1 cellular context compared by ENCODE assay signal in the genomic region with DNA sequence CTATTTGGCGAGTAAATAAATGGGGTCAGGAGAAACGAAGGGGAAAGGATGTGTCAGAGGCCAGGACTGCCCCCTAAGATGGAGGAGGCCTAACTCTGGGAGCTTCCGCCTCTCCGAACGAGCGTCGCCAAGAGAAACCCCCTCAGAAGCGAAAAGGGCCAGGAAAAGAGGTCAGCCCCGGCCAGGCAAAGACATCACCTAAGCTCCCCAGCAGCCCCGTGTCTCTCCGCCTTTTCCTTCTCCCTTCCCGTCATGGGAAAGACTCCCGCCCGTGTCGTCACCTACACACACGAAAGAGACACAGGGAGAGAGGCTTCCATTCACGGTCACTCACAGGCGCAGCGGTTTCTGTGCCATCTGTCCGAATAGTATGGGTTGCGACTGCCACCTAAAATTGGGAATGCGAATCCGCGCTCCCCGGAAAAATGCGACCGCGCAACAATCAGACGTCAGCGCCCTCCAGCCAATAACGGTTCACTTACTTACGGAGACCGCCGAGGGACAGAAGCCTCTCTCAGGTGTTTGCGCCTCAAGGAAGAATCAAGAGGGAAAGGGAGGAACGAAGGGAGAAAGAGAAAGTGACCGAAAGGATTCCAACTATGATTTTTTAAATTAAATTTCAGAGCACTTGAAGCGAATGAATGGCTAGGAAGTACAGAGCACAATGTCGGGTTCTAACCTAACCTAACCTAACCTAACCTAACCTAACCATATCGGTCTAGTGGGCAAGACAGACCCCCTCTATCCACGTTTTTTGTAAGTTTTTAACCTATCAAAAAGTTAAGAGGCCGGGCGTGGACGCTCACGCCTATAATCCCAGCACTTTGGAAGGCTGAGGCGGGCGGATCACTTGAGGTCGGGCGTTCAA.
TF ChIP-seq lines count a peak whose summit lies in the region.

CWF19L1 (minus strand) TSS at position 402 of the 868 bp plus-strand sequence; CDS start at position 357, 45 bp downstream.

TF ChIP-seq in K562, 482 proteins besides CTCF, POLR2A, EP300 and RAD21 (continued from another document and continues in another):
- TF ChIP-seq FOXK2 (conservative IDR thresholded peaks at IDR 0.05 in 1 of 2, IDR thresholded peaks at IDR 0.05 in 1 of 2; ENCODE audit: low read depth in 2 of 2): peak in 1 of 2 experiments; percentile 45; a peak in 1 of 4 replicates
- TF ChIP-seq SMAD1 (IDR thresholded peaks at IDR 0.05; ENCODE audit: low read depth, low read length, partially characterized antibody): no peak
- TF ChIP-seq BHLHE40 (IDR thresholded peaks at IDR 0.05; ENCODE audit: low read length): no peak
- TF ChIP-seq NFXL1 (CRISPR knock-in tag; IDR thresholded peaks at IDR 0.05): no peak
- TF ChIP-seq ZC3H8 (IDR thresholded peaks at IDR 0.05): no peak
- no peak for TF ChIP-seq ZNF175 (CRISPR knock-in tag; IDR thresholded peaks at IDR 0.05; ENCODE audit: low read depth)
- no peak for TF ChIP-seq FOXM1 (IDR thresholded peaks at IDR 0.05; ENCODE audit: low read depth)
- TF ChIP-seq FOXM1 (CRISPR knock-in tag; IDR thresholded peaks at IDR 0.05; ENCODE audit: low read depth): no peak
- TF ChIP-seq REST (CRISPR knock-in tag; IDR thresholded peaks at IDR 0.05; ENCODE audit: low read depth): no peak
- no peak for TF ChIP-seq U2AF2 (optimal IDR thresholded peaks at IDR 0.05; ENCODE audit: low read depth, low read length)
- TF ChIP-seq, protein P1, sequence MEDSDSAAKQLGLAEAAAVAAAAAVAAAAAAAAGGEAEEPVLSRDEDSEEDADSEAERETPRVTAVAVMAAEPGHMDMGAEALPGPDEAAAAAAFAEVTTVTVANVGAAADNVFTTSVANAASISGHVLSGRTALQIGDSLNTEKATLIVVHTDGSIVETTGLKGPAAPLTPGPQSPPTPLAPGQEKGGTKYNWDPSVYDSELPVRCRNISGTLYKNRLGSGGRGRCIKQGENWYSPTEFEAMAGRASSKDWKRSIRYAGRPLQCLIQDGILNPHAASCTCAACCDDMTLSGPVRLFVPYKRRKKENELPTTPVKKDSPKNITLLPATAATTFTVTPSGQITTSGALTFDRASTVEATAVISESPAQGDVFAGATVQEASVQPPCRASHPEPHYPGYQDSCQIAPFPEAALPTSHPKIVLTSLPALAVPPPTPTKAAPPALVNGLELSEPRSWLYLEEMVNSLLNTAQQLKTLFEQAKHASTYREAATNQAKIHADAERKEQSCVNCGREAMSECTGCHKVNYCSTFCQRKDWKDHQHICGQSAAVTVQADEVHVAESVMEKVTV (CRISPR knock-in tag; IDR thresholded peaks at IDR 0.05): no peak
- TF ChIP-seq SNAPC5 (CRISPR knock-in tag; IDR thresholded peaks at IDR 0.05): no peak
- peak; percentile 99 for TF ChIP-seq C11orf30 (IDR thresholded peaks at IDR 0.05; ENCODE audit: low read depth)
- no peak for TF ChIP-seq JUNB (CRISPR knock-in tag; conservative IDR thresholded peaks at IDR 0.05)
- no peak for TF ChIP-seq SREBF2 (CRISPR knock-in tag; IDR thresholded peaks at IDR 0.05)
- no peak for TF ChIP-seq XRCC3 (IDR thresholded peaks at IDR 0.05)
- TF ChIP-seq RFX5 (IDR thresholded peaks at IDR 0.05; ENCODE audit: low read depth, low read length): no peak
- peak; percentile 54 for TF ChIP-seq SAP30 (IDR thresholded peaks at IDR 0.05; ENCODE audit: borderline replicate concordance, insufficient read depth, low read depth, low read length, poor library complexity, severe bottlenecking)
- no peak for TF ChIP-seq POLR2AphosphoS2 (IDR thresholded peaks at IDR 0.05; ENCODE audit: low read length)
- TF ChIP-seq ADNP (tag; IDR thresholded peaks at IDR 0.05): no peak
- no peak for TF ChIP-seq ZNF766 (CRISPR knock-in tag; conservative IDR thresholded peaks at IDR 0.05)
- TF ChIP-seq KDM2B (CRISPR knock-in tag; IDR thresholded peaks at IDR 0.05): no peak
- no peak for TF ChIP-seq GABPA (tag; conservative IDR thresholded peaks at IDR 0.05; ENCODE audit: low read depth)
- TF ChIP-seq HDAC3 (IDR thresholded peaks at IDR 0.05; ENCODE audit: borderline replicate concordance, partially characterized antibody): no peak
- TF ChIP-seq ZNF75A (CRISPR knock-in tag; IDR thresholded peaks at IDR 0.05): no peak
- TF ChIP-seq NFYB (IDR thresholded peaks at IDR 0.05; ENCODE audit: extremely low read depth, insufficient read length): peak; percentile 3
- TF ChIP-seq CBX5 (IDR thresholded peaks at IDR 0.05; ENCODE audit: borderline replicate concordance, low read depth): no peak
- TF ChIP-seq, protein P2, sequence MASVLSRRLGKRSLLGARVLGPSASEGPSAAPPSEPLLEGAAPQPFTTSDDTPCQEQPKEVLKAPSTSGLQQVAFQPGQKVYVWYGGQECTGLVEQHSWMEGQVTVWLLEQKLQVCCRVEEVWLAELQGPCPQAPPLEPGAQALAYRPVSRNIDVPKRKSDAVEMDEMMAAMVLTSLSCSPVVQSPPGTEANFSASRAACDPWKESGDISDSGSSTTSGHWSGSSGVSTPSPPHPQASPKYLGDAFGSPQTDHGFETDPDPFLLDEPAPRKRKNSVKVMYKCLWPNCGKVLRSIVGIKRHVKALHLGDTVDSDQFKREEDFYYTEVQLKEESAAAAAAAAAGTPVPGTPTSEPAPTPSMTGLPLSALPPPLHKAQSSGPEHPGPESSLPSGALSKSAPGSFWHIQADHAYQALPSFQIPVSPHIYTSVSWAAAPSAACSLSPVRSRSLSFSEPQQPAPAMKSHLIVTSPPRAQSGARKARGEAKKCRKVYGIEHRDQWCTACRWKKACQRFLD (CRISPR knock-in tag; IDR thresholded peaks at IDR 0.05): 0 out of 2 replicates have a peak, but pooled peaks have one; percentile 51
- no peak for TF ChIP-seq OTX1 (CRISPR knock-in tag; IDR thresholded peaks at IDR 0.05)
- no peak for TF ChIP-seq YBX1 (IDR thresholded peaks at IDR 0.05)
- TF ChIP-seq ZBTB1 (CRISPR knock-in tag; IDR thresholded peaks at IDR 0.05; ENCODE audit: borderline replicate concordance, low read depth): no peak
- TF ChIP-seq SREBF1 (IDR thresholded peaks at IDR 0.05; ENCODE audit: borderline replicate concordance, low read depth, low read length): no peak
- no peak for TF ChIP-seq ELK1 (CRISPR knock-in tag; IDR thresholded peaks at IDR 0.05)
- TF ChIP-seq SETDB1 (IDR thresholded peaks at IDR 0.05; ENCODE audit: low read length): no peak
- no peak for TF ChIP-seq MEIS2 (IDR thresholded peaks at IDR 0.05; ENCODE audit: partially characterized antibody)
- TF ChIP-seq ZNF696 (CRISPR knock-in tag; conservative IDR thresholded peaks at IDR 0.05): no peak
- peak; percentile 98 for TF ChIP-seq CREM (IDR thresholded peaks at IDR 0.05; ENCODE audit: low read depth)
- no peak for TF ChIP-seq POLR3A (IDR thresholded peaks at IDR 0.05; ENCODE audit: borderline replicate concordance, extremely low read depth, insufficient read depth, insufficient read length)
- no peak for TF ChIP-seq THRA (IDR thresholded peaks at IDR 0.05)
- no peak for TF ChIP-seq EWSR1 (IDR thresholded peaks at IDR 0.05; ENCODE audit: borderline replicate concordance, low read depth, partially characterized antibody)
- no peak for TF ChIP-seq ZNF507 (tag; conservative IDR thresholded peaks at IDR 0.05)
- no peak for TF ChIP-seq THRAP3 (IDR thresholded peaks at IDR 0.05; ENCODE audit: borderline replicate concordance)
- TF ChIP-seq, protein P3, sequence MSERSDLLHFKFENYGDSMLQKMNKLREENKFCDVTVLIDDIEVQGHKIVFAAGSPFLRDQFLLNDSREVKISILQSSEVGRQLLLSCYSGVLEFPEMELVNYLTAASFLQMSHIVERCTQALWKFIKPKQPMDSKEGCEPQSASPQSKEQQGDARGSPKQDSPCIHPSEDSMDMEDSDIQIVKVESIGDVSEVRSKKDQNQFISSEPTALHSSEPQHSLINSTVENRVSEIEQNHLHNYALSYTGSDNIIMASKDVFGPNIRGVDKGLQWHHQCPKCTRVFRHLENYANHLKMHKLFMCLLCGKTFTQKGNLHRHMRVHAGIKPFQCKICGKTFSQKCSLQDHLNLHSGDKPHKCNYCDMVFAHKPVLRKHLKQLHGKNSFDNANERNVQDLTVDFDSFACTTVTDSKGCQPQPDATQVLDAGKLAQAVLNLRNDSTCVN (CRISPR knock-in tag; IDR thresholded peaks at IDR 0.05): no peak
- no peak for TF ChIP-seq ZNF778 (CRISPR knock-in tag; IDR thresholded peaks at IDR 0.05)
- TF ChIP-seq ZC3H4 (CRISPR knock-in tag; IDR thresholded peaks at IDR 0.05; ENCODE audit: borderline replicate concordance): no peak
- TF ChIP-seq MCM3 (IDR thresholded peaks at IDR 0.05): no peak
- TF ChIP-seq, protein P4, sequence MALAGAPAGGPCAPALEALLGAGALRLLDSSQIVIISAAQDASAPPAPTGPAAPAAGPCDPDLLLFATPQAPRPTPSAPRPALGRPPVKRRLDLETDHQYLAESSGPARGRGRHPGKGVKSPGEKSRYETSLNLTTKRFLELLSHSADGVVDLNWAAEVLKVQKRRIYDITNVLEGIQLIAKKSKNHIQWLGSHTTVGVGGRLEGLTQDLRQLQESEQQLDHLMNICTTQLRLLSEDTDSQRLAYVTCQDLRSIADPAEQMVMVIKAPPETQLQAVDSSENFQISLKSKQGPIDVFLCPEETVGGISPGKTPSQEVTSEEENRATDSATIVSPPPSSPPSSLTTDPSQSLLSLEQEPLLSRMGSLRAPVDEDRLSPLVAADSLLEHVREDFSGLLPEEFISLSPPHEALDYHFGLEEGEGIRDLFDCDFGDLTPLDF (CRISPR knock-in tag; IDR thresholded peaks at IDR 0.05): no peak
- no peak for TF ChIP-seq PTRF (tag; IDR thresholded peaks at IDR 0.05)
- TF ChIP-seq BACH1 (tag; IDR thresholded peaks at IDR 0.05): no peak
- TF ChIP-seq HMGN3 (IDR thresholded peaks at IDR 0.05; ENCODE audit: borderline replicate concordance, extremely low read depth, insufficient read length, low read depth, low read length): no peak
- no peak for TF ChIP-seq ZNF274 (IDR thresholded peaks at IDR 0.05; ENCODE audit: borderline replicate concordance, low read depth, low read length)
- no peak for TF ChIP-seq PHF21A (IDR thresholded peaks at IDR 0.05; ENCODE audit: borderline replicate concordance, low read depth)
- TF ChIP-seq PCBP2 (IDR thresholded peaks at IDR 0.05; ENCODE audit: low read depth, low read length, poor library complexity, severe bottlenecking): no peak
- no peak for TF ChIP-seq MCM5 (IDR thresholded peaks at IDR 0.05; ENCODE audit: low read depth)
- no peak for TF ChIP-seq SAFB2 (IDR thresholded peaks at IDR 0.05; ENCODE audit: borderline replicate concordance, low read depth, low read length, severe bottlenecking)
- TF ChIP-seq ETS2 (tag; IDR thresholded peaks at IDR 0.05; ENCODE audit: borderline replicate concordance, poor library complexity, severe bottlenecking): no peak
- TF ChIP-seq ZNF551 (CRISPR knock-in tag; IDR thresholded peaks at IDR 0.05): no peak
- peak; percentile 79 for TF ChIP-seq HCFC1 (IDR thresholded peaks at IDR 0.05; ENCODE audit: low read depth, low read length)
- TF ChIP-seq MTF1 (CRISPR knock-in tag; IDR thresholded peaks at IDR 0.05; ENCODE audit: borderline replicate concordance): no peak
- no peak for TF ChIP-seq ATF2 (CRISPR knock-in tag; IDR thresholded peaks at IDR 0.05)
